Comparison of ENCODE assay signal across 8 cellular contexts in the genomic region with DNA sequence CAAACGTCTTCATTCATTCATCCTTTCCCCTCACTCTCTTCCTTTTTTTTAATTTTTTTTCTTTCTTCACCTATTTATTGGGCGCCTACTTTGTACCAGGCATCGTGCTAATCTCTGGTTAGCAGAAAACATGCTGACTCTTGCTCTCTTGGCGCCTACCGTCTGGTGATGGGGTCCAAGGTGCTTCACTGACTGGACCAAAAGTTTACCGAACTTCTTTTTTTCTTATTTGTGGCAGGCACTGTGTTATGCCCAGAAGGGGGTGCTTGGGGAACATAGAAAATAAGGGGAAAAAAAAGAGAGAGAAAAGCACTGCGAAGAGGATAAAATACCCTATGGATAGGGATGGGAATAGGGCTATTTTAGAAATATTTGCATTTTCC. TPM values are rescaled to one million over a fixed set of nuclear protein-coding genes. Genes with fewer than 3 reads are reported as not detected.
DNase-seq lines count a peak whose midpoint lies in the region; ATAC-seq and TF ChIP-seq lines count a peak whose summit lies in the region.

No MANE protein-coding gene starts in this region.

- ATAC-seq in naive thymus-derived CD4-positive, alpha-beta T cell: no peak

- intact Hi-C loops in colonic mucosa (cut with DNase I): no loop called here
- intact Hi-C loops in naive thymus-derived CD4-positive, alpha-beta T cell (cut with micrococcal nuclease): loop anchor here (1.0 to 10.0 kb wide), 13 partner anchors 80 to 1550 kb away; a partner anchor contains a TSS

- H3K9me3 ChIP-seq in KOPT-K1 (ENCODE audit: insufficient read depth, low read length, poor library complexity, severe bottlenecking): no peaks in the 10 kb centered on the region
- no peaks in the 10 kb centered on the region for H3K9me3 ChIP-seq in colonic mucosa
- H3K9me3 ChIP-seq in naive thymus-derived CD4-positive, alpha-beta T cell (ENCODE audit: control insufficient read depth in 2 of 3, low read length in 3 of 3): no peaks in the 10 kb centered on the region

- peak overlapping the region; percentile 37 for H3K27ac Mint-ChIP-seq in activated naive CD4-positive, alpha-beta T cell treated with anti-CD3 and anti-CD28 coated beads, Interleukin-2, amount 10 ng/mL, durations not matched to agents 7 days and 5 days
- H3K27ac Mint-ChIP-seq in naive thymus-derived CD4-positive, alpha-beta T cell: peak overlapping the region; percentile 84 to 98 (median 95)

- DNase-seq in activated naive CD4-positive, alpha-beta T cell treated with anti-CD3 and anti-CD28 coated beads, Interleukin-2, amount 10 ng/mL, durations not matched to agents 7 days and 5 days: no peak
- no peak for DNase-seq in activated naive CD4-positive, alpha-beta T cell (lab: John Stamatoyannopoulos, UW)
- DNase-seq in colonic mucosa: no peak
- DNase-seq in naive thymus-derived CD4-positive, alpha-beta T cell: no peak
- DNase-seq in globus pallidus (ENCODE audit: low spot score): no peak
- DNase-seq in NK-92 (lab: John Stamatoyannopoulos, UW; ENCODE audit: unreplicated experiment): no peak
- no peak for DNase-seq in stimulated activated CD4-positive, alpha-beta T cell treated with anti-CD3 and anti-CD28 coated beads, Interleukin-4, amount 100 ng/mL, for 1 hour

- H3K36me3 ChIP-seq in KOPT-K1 (ENCODE audit: insufficient read depth, low read length) (peaks cover 10% of the 10 kb centered on the region; the same call in 1 of the 2 replicates), colonic mucosa (no peaks in the 10 kb centered on the region)
- H3K36me3 ChIP-seq in naive thymus-derived CD4-positive, alpha-beta T cell (ENCODE audit: control insufficient read depth in 2 of 3, insufficient read depth in 3 of 3, low read length in 3 of 3): peaks cover 0 to 9% (median 0%) of the 10 kb centered on the region in 3 experiments

- H3K27me3 ChIP-seq in colonic mucosa: no peaks in the 10 kb centered on the region
- H3K27me3 ChIP-seq in naive thymus-derived CD4-positive, alpha-beta T cell (ENCODE audit: control insufficient read depth in 2 of 2, insufficient read depth in 2 of 2, low read length in 2 of 2): no peaks in the 10 kb centered on the region

- CTCF ChIA-PET in activated naive CD4-positive, alpha-beta T cell treated with anti-CD3 and anti-CD28 coated beads, Interleukin-2, amount 10 ng/mL, durations not matched to agents 7 days and 5 days (lab: Charles Lee): interaction anchor here (1.0 kb wide), 1 partner anchor 17 kb away, joined by 4 read pairs; no protein-coding TSS in a partner anchor
- CTCF ChIA-PET in naive thymus-derived CD4-positive, alpha-beta T cell (lab: Charles Lee): no interaction called here

- no peaks in the 10 kb centered on the region for H3K9me3 Mint-ChIP-seq in activated naive CD4-positive, alpha-beta T cell treated with anti-CD3 and anti-CD28 coated beads, Interleukin-2, amount 10 ng/mL, durations not matched to agents 7 days and 5 days
- H3K9me3 Mint-ChIP-seq in naive thymus-derived CD4-positive, alpha-beta T cell: peaks cover 0 to 7% (median 0%) of the 10 kb centered on the region in 11 donors

- POLR2A ChIA-PET in naive thymus-derived CD4-positive, alpha-beta T cell (lab: Charles Lee): no interaction called here

- H3K4me1 Mint-ChIP-seq in activated naive CD4-positive, alpha-beta T cell treated with anti-CD3 and anti-CD28 coated beads, Interleukin-2, amount 10 ng/mL, durations not matched to agents 7 days and 5 days: peaks cover 33% of the 10 kb centered on the region
- peaks cover 20 to 64% (median 55%) of the 10 kb centered on the region in 7 donors for H3K4me1 Mint-ChIP-seq in naive thymus-derived CD4-positive, alpha-beta T cell

- peak overlapping the region; percentile 74 for H3K27ac ChIP-seq in KOPT-K1 (ENCODE audit: low read depth, low read length, poor library complexity, severe bottlenecking)
- H3K27ac ChIP-seq in colonic mucosa: peak overlapping the region; percentile 67
- H3K27ac ChIP-seq in naive thymus-derived CD4-positive, alpha-beta T cell (ENCODE audit: low read depth, low read length): peak overlapping the region; percentile 78

- peaks cover 14% of the 10 kb centered on the region for H3K36me3 Mint-ChIP-seq in activated naive CD4-positive, alpha-beta T cell treated with anti-CD3 and anti-CD28 coated beads, Interleukin-2, amount 10 ng/mL, durations not matched to agents 7 days and 5 days
- peaks cover 0 to 10% (median 3%) of the 10 kb centered on the region in 5 donors for H3K36me3 Mint-ChIP-seq in naive thymus-derived CD4-positive, alpha-beta T cell

- peak overlapping the region; percentile 85 for H3K4me3 Mint-ChIP-seq in activated naive CD4-positive, alpha-beta T cell treated with anti-CD3 and anti-CD28 coated beads, Interleukin-2, amount 10 ng/mL, durations not matched to agents 7 days and 5 days
- peak overlapping the region; percentile 88 to 98 (median 96) for H3K4me3 Mint-ChIP-seq in naive thymus-derived CD4-positive, alpha-beta T cell

- H3K27me3 Mint-ChIP-seq in activated naive CD4-positive, alpha-beta T cell treated with anti-CD3 and anti-CD28 coated beads, Interleukin-2, amount 10 ng/mL, durations not matched to agents 7 days and 5 days: peaks cover 3% of the 10 kb centered on the region
- peaks cover 0 to 2% (median 0%) of the 10 kb centered on the region in 5 donors for H3K27me3 Mint-ChIP-seq in naive thymus-derived CD4-positive, alpha-beta T cell

- peak overlapping the region in 1 of 2 donors; percentile 87 for H3K9ac ChIP-seq in colonic mucosa (ENCODE audit: low read depth in 2 of 2, low read length in 2 of 2)

- peak overlapping the region; percentile 93 for H3K4me3 ChIP-seq in colonic mucosa
- H3K4me3 ChIP-seq in naive thymus-derived CD4-positive, alpha-beta T cell (ENCODE audit: low read length): peak overlapping the region; percentile 69

- no peak for TF ChIP-seq CTCF in colonic mucosa (IDR thresholded peaks at IDR 0.05)

- peaks cover 9% of the 10 kb centered on the region for H3K4me1 ChIP-seq in colonic mucosa
- H3K4me1 ChIP-seq in naive thymus-derived CD4-positive, alpha-beta T cell (ENCODE audit: control insufficient read depth in 2 of 2, insufficient read depth in 2 of 2, low read length in 2 of 2): peaks cover 22% of the 10 kb centered on the region in 2 donors

RNA-seq across cellular contexts. Expression of a gene that starts 0.5 kb away (rescaled TPM):
- 10 to 100 TPM; 40.1 to 53.4 TPM for total RNA-seq in colonic mucosa
- 10 to 100 TPM; 56.6 to 69.6 (median 63.0) TPM for total RNA-seq in naive thymus-derived CD4-positive, alpha-beta T cell
- 100 to 1,000 TPM; 114 to 122 TPM for polyA plus RNA-seq in naive thymus-derived CD4-positive, alpha-beta T cell
